Comparison of ENCODE assay signal across 10 cellular contexts in the genomic region with DNA sequence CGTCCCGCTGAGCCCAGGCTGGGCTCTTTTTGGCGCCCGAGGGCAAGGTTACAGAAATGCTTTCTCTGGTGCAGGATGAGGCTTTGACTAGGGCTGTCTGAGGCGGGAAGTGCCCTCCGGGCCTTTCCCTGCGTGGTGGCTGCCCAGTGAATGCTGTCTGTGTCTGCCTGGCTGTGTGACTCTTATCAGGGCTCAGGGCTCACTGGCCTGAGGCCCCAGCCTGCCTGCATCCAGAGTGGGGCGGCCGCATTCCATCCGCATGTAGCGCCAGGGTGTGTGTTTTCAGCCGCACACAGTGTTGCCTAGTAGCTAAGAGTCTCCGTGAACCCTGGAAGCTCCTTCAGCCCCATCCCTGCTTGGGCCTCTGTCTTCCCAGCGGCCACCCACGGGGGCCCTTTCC. TPM values are rescaled to one million over a fixed set of nuclear protein-coding genes. Genes with fewer than 3 reads are reported as not detected.
DNase-seq lines count a peak whose midpoint lies in the region; ATAC-seq and TF ChIP-seq lines count a peak whose summit lies in the region.
"Had no signal": no experiment of that assay in that cellular context is flagged by ENCODE, and none has a peak within 500 bp of the region (broad histone marks: within the 10 kb centered on the region; RNA-seq: fewer than 3 reads in every experiment).

No MANE protein-coding gene starts in this region.

- peaks cover 8% of the 10 kb centered on the region for H3F3A ChIP-seq in SK-N-SH (replicated peaks; ENCODE audit: insufficient read depth)

- WGBS in SK-N-SH (ENCODE audit: low lambda C conversion rate), result 89% methylated on average over 5 of the region's 15 CpGs
- WGBS in endodermal cell (ENCODE audit: insufficient coverage in 1 of 2, insufficient read length in 1 of 2), 2 experiments, result 72 to 91% methylated on average over 9 to 15 of the region's 15 CpGs

- POLR2A ChIA-PET in SK-N-SH (lab: Yijun Ruan, JAX), result no interaction called here

- H3K36me3 Mint-ChIP-seq in endodermal cell (ENCODE audit: low read depth) (peaks cover 19% of the 10 kb centered on the region), mesothelial cell of epicardium (no peaks in the 10 kb centered on the region)
- H3K36me3 Mint-ChIP-seq: natural killer cell treated with Interleukin-12 subunit alpha and Interleukin-12 subunit beta and Interleukin-15 and Interleukin-18, amount 100 ng/mL, for 72 hours had no signal

- H3K4me3 ChIP-seq in SK-N-SH (ENCODE audit: low read depth in 2 of 2, low read length in 1 of 2) (no peak overlapping the region), endodermal cell (ENCODE audit: low read length) (no peak overlapping the region), uterus (no peak overlapping the region)

- H3K27me3 ChIP-seq in SK-N-SH (ENCODE audit: insufficient read depth) (no peaks in the 10 kb centered on the region), endodermal cell (ENCODE audit: control insufficient read depth, insufficient read depth, low read length, poor library complexity, severe bottlenecking) (no peaks in the 10 kb centered on the region), uterus (no peaks in the 10 kb centered on the region)

- CTCF ChIA-PET in SK-N-SH (lab: Yijun Ruan, JAX), result interaction anchor here (1.7 kb wide), 1 partner anchor 39 kb away, joined by 8 read pairs; no protein-coding TSS in a partner anchor

- H3K4me3 Mint-ChIP-seq in endodermal cell, result no peak overlapping the region
- peak overlapping the region; percentile 54 for H3K4me3 Mint-ChIP-seq in mesothelial cell of epicardium
- H3K4me3 Mint-ChIP-seq: activated T-helper 17 cell treated with anti-CD3 and anti-CD28 coated beads, Interleukin-2, amount 50 U/mL, for 72 hours; natural killer cell treated with Interleukin-12 subunit alpha and Interleukin-12 subunit beta and Interleukin-15 and Interleukin-18, amount 100 ng/mL, for 72 hours had no signal

- H3K4me2 ChIP-seq in SK-N-SH, result no peak overlapping the region

- intact Hi-C loops in uterus (cut with DNase I; ENCODE audit: low total_unique reads), result no loop called here

- TF ChIP-seq EP300 in SK-N-SH (IDR thresholded peaks at IDR 0.05; ENCODE audit: borderline replicate concordance in 1 of 2, low read depth in 1 of 2, low read length in 1 of 2), result no peak

- no peaks in the 10 kb centered on the region for H3K9me3 Mint-ChIP-seq in endodermal cell
- no peaks in the 10 kb centered on the region for H3K9me3 Mint-ChIP-seq in mesothelial cell of epicardium
- H3K9me3 Mint-ChIP-seq: activated T-helper 17 cell treated with anti-CD3 and anti-CD28 coated beads, Interleukin-2, amount 50 U/mL, for 72 hours; natural killer cell treated with Interleukin-12 subunit alpha and Interleukin-12 subunit beta and Interleukin-15 and Interleukin-18, amount 100 ng/mL, for 72 hours had no signal

- no peak for TF ChIP-seq RAD21 in SK-N-SH (IDR thresholded peaks at IDR 0.05; ENCODE audit: low read length)

- H3K27me3 Mint-ChIP-seq in endodermal cell (ENCODE audit: insufficient read depth) (no peaks in the 10 kb centered on the region), mesothelial cell of epicardium (ENCODE audit: low read depth) (no peaks in the 10 kb centered on the region)
- H3K27me3 Mint-ChIP-seq: activated T-helper 17 cell treated with anti-CD3 and anti-CD28 coated beads, Interleukin-2, amount 50 U/mL, for 72 hours; natural killer cell treated with Interleukin-12 subunit alpha and Interleukin-12 subunit beta and Interleukin-15 and Interleukin-18, amount 100 ng/mL, for 72 hours had no signal

- H2AFZ ChIP-seq in SK-N-SH (ENCODE audit: low read depth), result no peak overlapping the region

- ATAC-seq in SK-N-SH treated with all-trans-retinoic acid at 6 μM for 48 hours, result no peak
- no peak for ATAC-seq in HG02610 (IDR thresholded peaks at IDR 0.05; ENCODE audit: unreplicated experiment)
- ATAC-seq: activated T-helper 17 cell treated with anti-CD3 and anti-CD28 coated beads, Interleukin-2, amount 50 U/mL, for 72 hours; natural killer cell treated with Interleukin-12 subunit alpha and Interleukin-12 subunit beta and Interleukin-15 and Interleukin-18, amount 100 ng/mL, for 72 hours had no signal

- peak overlapping the region; percentile 61 for H3K27ac Mint-ChIP-seq in endodermal cell
- peak overlapping the region; percentile 99 for H3K27ac Mint-ChIP-seq in mesothelial cell of epicardium
- H3K27ac Mint-ChIP-seq: natural killer cell treated with Interleukin-12 subunit alpha and Interleukin-12 subunit beta and Interleukin-15 and Interleukin-18, amount 100 ng/mL, for 72 hours had no signal

- in situ Hi-C loops in GM13976 (cut with MboI; ENCODE audit: low sequenced_read_pairs, unreplicated experiment), result no loop called here

- H3K27ac ChIP-seq in SK-N-SH (ENCODE audit: low read depth in 2 of 2, low read length in 1 of 2) (peak overlapping the region in 1 of 2 experiments; percentile 71; a peak in 2 of 4 replicates), endodermal cell (ENCODE audit: low read depth, low read length) (peak overlapping the region; percentile 98), uterus (peak overlapping the region; percentile 24 to 37)

- DNase-seq in SK-N-SH (peak; percentile 69), endodermal cell (no peak), mesothelial cell of epicardium (ENCODE audit: low spot score in 2 of 2, unreplicated experiment in 2 of 2) (peak; percentile 72 to 82), uterus (peak; percentile 34 to 60), cerebellar nuclear complex (lab: John Stamatoyannopoulos, UW) (no peak), GM13976 (ENCODE audit: low spot score) (no peak)

- no peaks in the 10 kb centered on the region for H3K79me2 ChIP-seq in SK-N-SH (ENCODE audit: insufficient read depth)

- H3K9me3 ChIP-seq in SK-N-SH (no peaks in the 10 kb centered on the region), endodermal cell (ENCODE audit: control insufficient read depth, low read length) (no peaks in the 10 kb centered on the region), uterus (no peaks in the 10 kb centered on the region)

- no peak for TF ChIP-seq POLR2A in uterus (IDR thresholded peaks at IDR 0.05)

- TF ChIP-seq CTCF in SK-N-SH (IDR thresholded peaks at IDR 0.05) (no peak), endodermal cell (conservative IDR thresholded peaks at IDR 0.05) (no peak), mesothelial cell of epicardium (IDR thresholded peaks at IDR 0.05; ENCODE audit: unreplicated experiment) (no peak), uterus (IDR thresholded peaks at IDR 0.05) (no peak), GM13976 (IDR thresholded peaks at IDR 0.05; ENCODE audit: borderline replicate concordance, control extremely low read depth, extremely low read depth, insufficient read depth, missing control alignments) (no peak)

- no peaks in the 10 kb centered on the region for H3K9me2 ChIP-seq in SK-N-SH

- H3K36me3 ChIP-seq in SK-N-SH (replicated peaks in 1 of 2; ENCODE audit: control insufficient read depth in 1 of 2, insufficient read depth in 2 of 2, low read length in 1 of 2) (no peaks in the 10 kb centered on the region), endodermal cell (ENCODE audit: control insufficient read depth, insufficient read depth, low read length) (peaks cover 8% of the 10 kb centered on the region), uterus (no peaks in the 10 kb centered on the region)

- H3K4me1 Mint-ChIP-seq in endodermal cell (peaks cover 11% of the 10 kb centered on the region), mesothelial cell of epicardium (peaks cover 45% of the 10 kb centered on the region)

- no peaks in the 10 kb centered on the region for H4K20me1 ChIP-seq in SK-N-SH (ENCODE audit: insufficient read depth)

- no peak overlapping the region for H3K9ac ChIP-seq in SK-N-SH
- H3K9ac ChIP-seq in endodermal cell (ENCODE audit: extremely low read depth, low read length, poor library complexity, severe bottlenecking), result no peak overlapping the region

- H3K4me1 ChIP-seq in SK-N-SH (ENCODE audit: control insufficient read depth in 1 of 2, insufficient read depth in 2 of 2, low read depth in 1 of 2, low read length in 1 of 2) (peaks cover 0 to 33% of the 10 kb centered on the region in 2 experiments; a peak in 2 of 4 replicates), endodermal cell (ENCODE audit: control insufficient read depth, insufficient read depth, low read length) (no peaks in the 10 kb centered on the region), uterus (no peaks in the 10 kb centered on the region)

TF ChIP-seq in SK-N-SH, 30 proteins besides CTCF, POLR2A, EP300 and RAD21:
- TF ChIP-seq MXI1 (IDR thresholded peaks at IDR 0.05; ENCODE audit: low read depth, low read length), result 0 out of 2 replicates have a peak, but pooled peaks have one; percentile 21
- no peak for TF ChIP-seq USF2 (IDR thresholded peaks at IDR 0.05; ENCODE audit: borderline replicate concordance, low read depth, low read length)

TF ChIP-seq in SK-N-SH treated with all-trans-retinoic acid at 6 μM for 48 hours, 23 proteins besides CTCF, POLR2A, EP300 and RAD21:
- TF ChIP-seq TCF4 (CRISPR knock-in tag; IDR thresholded peaks at IDR 0.05; ENCODE audit: borderline replicate concordance) (no peak), PPARA (CRISPR knock-in tag; IDR thresholded peaks at IDR 0.05; ENCODE audit: borderline replicate concordance) (no peak), GLIS3 (CRISPR knock-in tag; IDR thresholded peaks at IDR 0.05) (no peak)

RNA-seq across cellular contexts. Expression of gene FAAP20, which starts 59.1 kb away (rescaled TPM):
- polyA plus RNA-seq in SK-N-SH (2012; rRNA removed), result 35.6 and 58.3 TPM in 2 replicates
- polyA plus RNA-seq in SK-N-SH (2012; cell fraction: cytosol; rRNA removed), result 26.9 and 34.4 TPM in 2 replicates
- polyA plus RNA-seq in SK-N-SH (2012; cell fraction: nucleus; rRNA removed), result 75.0 and 112 TPM in 2 replicates
- total RNA-seq in endodermal cell, result 100 to 1,000 TPM; 126 to 154 TPM
- 91.8 TPM for polyA plus RNA-seq in endodermal cell (2013, experiment 1 of 2)
- polyA plus RNA-seq in endodermal cell (2013, experiment 2 of 2), result 88.9 TPM
- total RNA-seq in mesothelial cell of epicardium, result 92.2 to 100 TPM (median 94.1 TPM) in 3 replicates
- 10 to 100 TPM in 2 of 4 donors, 1 to 10 TPM in 2; 1.5 to 68.5 (median 15.4) TPM for total RNA-seq in uterus

Comparison
In these comparisons a context has a peak if more than half of its experiments do, and no peak if none do; other contexts are left out.
1. DNase-seq: peak in SK-N-SH (single experiment), mesothelial cell of epicardium (2 of 2) and uterus (2 of 2); none in endodermal cell (single experiment), cerebellar nuclear complex (0 of 2) and GM13976 (single experiment).